In the genomic region with DNA sequence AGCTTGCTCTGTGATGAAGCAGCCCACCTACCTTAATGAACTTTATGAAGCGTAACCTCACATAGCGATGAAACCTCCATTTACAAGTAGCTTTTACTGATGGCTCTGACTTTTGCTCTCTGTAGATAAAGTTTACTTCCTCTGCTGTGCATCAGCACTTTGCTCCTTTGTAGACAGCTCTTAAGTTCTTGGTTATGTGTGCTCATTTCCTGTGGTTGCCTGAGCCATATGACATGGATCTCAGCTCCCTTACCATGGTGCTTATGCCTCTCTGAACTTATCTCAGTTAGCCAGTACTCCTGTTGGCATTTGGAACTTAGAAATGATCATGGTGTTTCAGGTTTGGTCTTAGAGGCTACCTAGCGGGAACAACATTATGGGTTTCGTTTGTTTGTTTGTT, we compare ENCODE assay signal across 10 cellular contexts. TPM values are rescaled to one million over a fixed set of nuclear protein-coding genes. Genes with fewer than 3 reads are reported as not detected.
DNase-seq lines count a peak whose midpoint lies in the region; ATAC-seq, FAIRE-seq and TF ChIP-seq lines count a peak whose summit lies in the region.
"Had no signal": no experiment of that assay in that cellular context is flagged by ENCODE, and none has a peak within 500 bp of the region (broad histone marks: within the 10 kb centered on the region; RNA-seq: fewer than 3 reads in every experiment).

No MANE protein-coding gene starts in this region.

- H3K27me3 ChIP-seq in heart right ventricle: no peaks in the 10 kb centered on the region
- H3K27me3 ChIP-seq in upper lobe of right lung: no peaks in the 10 kb centered on the region

- H3K9me3 ChIP-seq in heart right ventricle (no peaks in the 10 kb centered on the region), upper lobe of right lung (no peaks in the 10 kb centered on the region)

- DNase-seq in Right ventricle myocardium superior (no peak), cardiac septum (ENCODE audit: low spot score) (no peak), SKM-1 treated with dmso at 0.1 percent for 144 hours (lab: John Stamatoyannopoulos, UW; ENCODE audit: unreplicated experiment) (peak; percentile 90), heart right ventricle (no peak), upper lobe of right lung (no peak), GM19239 (ENCODE audit: insufficient read length, low spot score) (no peak), NCI-H774 (lab: John Stamatoyannopoulos, UW) (no peak)
- DNase-seq: PC-3, retina had no signal

- ATAC-seq in Right ventricle myocardium superior (ENCODE audit: poor library complexity) (peak; percentile 69), heart right ventricle (peak in 7 of 8 donors; percentile 46 to 72 (median 64)), upper lobe of right lung (peak; percentile 87), GM19467 (IDR thresholded peaks at IDR 0.05; ENCODE audit: unreplicated experiment) (no peak)
- ATAC-seq: PC-3 had no signal

- intact Hi-C loops in Right ventricle myocardium superior (cut with DNase I) (no loop called here), cardiac septum (cut with DNase I) (loop anchor here (10.0 kb wide), 1 partner anchor 705 kb away; the partner anchor contains the start of gene SHOX2), heart right ventricle (cut with DNase I) (loop anchor here in 1 of 10 donors (10.0 kb wide), 1 partner anchor 235 kb away; the partner anchor contains the start of gene MLF1), upper lobe of right lung (cut with DNase I) (no loop called here)

- 94 to 95% methylated on average over 4 of the region's 4 CpGs for WGBS in heart right ventricle, 2 donors

- H3K4me1 ChIP-seq in heart right ventricle (peaks cover 0 to 76% (median 0%) of the 10 kb centered on the region in 9 donors), upper lobe of right lung (peaks cover 2% of the 10 kb centered on the region)

- FAIRE-seq in GM19239 (lab: Jason Lieb, UNC): no peak

- peaks cover 0 to 100% (median 58%) of the 10 kb centered on the region in 9 donors for H3K36me3 ChIP-seq in heart right ventricle
- peaks cover 85% of the 10 kb centered on the region for H3K36me3 ChIP-seq in upper lobe of right lung

- TF ChIP-seq CTCF in heart right ventricle (IDR thresholded peaks at IDR 0.05): no peak
- TF ChIP-seq CTCF in upper lobe of right lung (IDR thresholded peaks at IDR 0.05): no peak

- H3K27ac ChIP-seq in heart right ventricle (peak overlapping the region in 1 of 10 donors; percentile 87), upper lobe of right lung (peak overlapping the region; percentile 52)

- H3K4me3 ChIP-seq in heart right ventricle (peak overlapping the region in 1 of 10 donors; percentile 19), upper lobe of right lung (no peak overlapping the region)

RNA-seq across cellular contexts. Expression of gene MFSD1, which starts 7.8 kb away (rescaled TPM):
- total RNA-seq in Right ventricle myocardium superior (27.3 TPM), cardiac septum (23.9 TPM), heart right ventricle (10 to 100 TPM; 20.8 to 45.5 (median 23.9) TPM), upper lobe of right lung (84.5 TPM)
- 10 to 100 TPM; 11.3 to 26.4 TPM for polyA plus RNA-seq in heart right ventricle
